1 cellular context compared by ENCODE assay signal in genomic region chr16:31713071-31713944, GRCh38.
A peak's percentile ranks its signal among the peaks of the same experiment; 100 is the strongest.
TF ChIP-seq lines count a peak whose summit lies in the region.

No MANE protein-coding gene starts in this region.

TF ChIP-seq in GM12878, 131 proteins besides CTCF, POLR2A, EP300 and RAD21 (continued from another document and continues in another):
- TF ChIP-seq MXI1 (IDR thresholded peaks at IDR 0.05; ENCODE audit: low read depth, low read length) (0 out of 2 replicates have a peak, but pooled peaks have one; percentile 36), RCOR1 (conservative IDR thresholded peaks at IDR 0.05; ENCODE audit: low read depth, low read length) (0 out of 2 replicates have a peak, but pooled peaks have one; percentile 67), LARP7 (IDR thresholded peaks at IDR 0.05) (peak; percentile 94), ZNF384 (IDR thresholded peaks at IDR 0.05; ENCODE audit: borderline replicate concordance, low read depth, low read length) (no peak), BRCA1 (IDR thresholded peaks at IDR 0.05; ENCODE audit: low read depth, low read length) (0 out of 2 replicates have a peak, but pooled peaks have one; percentile 8), NR2F1 (conservative IDR thresholded peaks at IDR 0.05) (peak; percentile 91), NFYA (IDR thresholded peaks at IDR 0.05; ENCODE audit: borderline replicate concordance, low read depth, low read length) (no peak), TAF1 (IDR thresholded peaks at IDR 0.05; ENCODE audit: borderline replicate concordance, low read depth, low read length) (peak; percentile 99), SRF (IDR thresholded peaks at IDR 0.05; ENCODE audit: low read depth in 2 of 2, low read length in 2 of 2) (0 out of 4 replicates have a peak, but pooled peaks of 1 of the 2 experiments have one; percentile 29), BMI1 (IDR thresholded peaks at IDR 0.05; ENCODE audit: borderline replicate concordance) (no peak), RELB (IDR thresholded peaks at IDR 0.05; ENCODE audit: low read depth) (peak; percentile 57; the same call in 1 of the 2 replicates), HDAC6 (IDR thresholded peaks at IDR 0.05; ENCODE audit: unreplicated experiment) (peak; percentile 44), ZBTB33 (IDR thresholded peaks at IDR 0.05) (no peak), ZNF622 (IDR thresholded peaks at IDR 0.05) (no peak), MEF2A (IDR thresholded peaks at IDR 0.05; ENCODE audit: insufficient read depth, low read depth, low read length) (no peak), TCF12 (IDR thresholded peaks at IDR 0.05; ENCODE audit: low read depth, low read length) (peak; percentile 46; the same call in 1 of the 2 replicates), ZSCAN29 (IDR thresholded peaks at IDR 0.05) (no peak), KAT2A (conservative IDR thresholded peaks at IDR 0.05; ENCODE audit: control insufficient read depth, low read depth, low read length) (no peak), BCL3 (IDR thresholded peaks at IDR 0.05; ENCODE audit: borderline replicate concordance, insufficient read depth, low read depth, low read length, poor library complexity, severe bottlenecking) (peak; percentile 59), ZNF24 (IDR thresholded peaks at IDR 0.05) (no peak), PKNOX1 (IDR thresholded peaks at IDR 0.05) (no peak), NFIC (IDR thresholded peaks at IDR 0.05; ENCODE audit: low read depth, low read length) (peak; percentile 37; the same call in 1 of the 2 replicates), HSF1 (IDR thresholded peaks at IDR 0.05; ENCODE audit: low read depth, low read length) (no peak), CHD2 (IDR thresholded peaks at IDR 0.05; ENCODE audit: borderline replicate concordance, low read depth, low read length) (no peak; the same call in 1 of the 2 replicates), WRNIP1 (IDR thresholded peaks at IDR 0.05; ENCODE audit: borderline replicate concordance, low read depth, low read length) (no peak), SMARCA5 (IDR thresholded peaks at IDR 0.05) (peak; percentile 68; the same call in 1 of the 2 replicates), DPF2 (IDR thresholded peaks at IDR 0.05) (peak; percentile 75; the same call in 1 of the 2 replicates), MLLT1 (IDR thresholded peaks at IDR 0.05) (peak; percentile 85; the same call in 1 of the 2 replicates), HDGF (IDR thresholded peaks at IDR 0.05) (no peak), BCLAF1 (IDR thresholded peaks at IDR 0.05) (no peak), ZBED1 (IDR thresholded peaks at IDR 0.05; ENCODE audit: borderline replicate concordance) (peak; percentile 68; the same call in 1 of the 2 replicates), SPI1 (IDR thresholded peaks at IDR 0.05; ENCODE audit: borderline replicate concordance, insufficient read depth, low read depth, low read length) (no peak), ATF7 (IDR thresholded peaks at IDR 0.05; ENCODE audit: low read depth) (no peak), RAD51 (IDR thresholded peaks at IDR 0.05) (no peak), ZZZ3 (IDR thresholded peaks at IDR 0.05; ENCODE audit: control insufficient read depth, insufficient read length, low read depth) (no peak), CBX5 (IDR thresholded peaks at IDR 0.05; ENCODE audit: low read depth) (peak; percentile 75; the same call in 1 of the 2 replicates), NR2C2 (IDR thresholded peaks at IDR 0.05; ENCODE audit: borderline replicate concordance, control insufficient read depth, insufficient read length, low read depth) (no peak), POU2F2 (IDR thresholded peaks at IDR 0.05; ENCODE audit: borderline replicate concordance, low read depth, low read length) (peak; percentile 73; the same call in 2 of the 3 replicates), MEF2B (IDR thresholded peaks at IDR 0.05; ENCODE audit: partially characterized antibody, poor library complexity, severe bottlenecking) (peak; percentile 35), YY1 (IDR thresholded peaks at IDR 0.05; ENCODE audit: low read depth, low read length) (peak; percentile 94), SIN3A (IDR thresholded peaks at IDR 0.05; ENCODE audit: low read depth, low read length) (peak; percentile 74), ZNF207 (IDR thresholded peaks at IDR 0.05; ENCODE audit: borderline replicate concordance) (peak; percentile 65; the same call in 1 of the 2 replicates), KDM1A (IDR thresholded peaks at IDR 0.05; ENCODE audit: borderline replicate concordance) (no peak), HCFC1 (IDR thresholded peaks at IDR 0.05; ENCODE audit: low read length) (no peak), SUZ12 (IDR thresholded peaks at IDR 0.05; ENCODE audit: unreplicated experiment) (no peak), IKZF2 (IDR thresholded peaks at IDR 0.05) (peak; percentile 50 to 63; a peak in 2 of 4 replicates), RUNX3 (IDR thresholded peaks at IDR 0.05; ENCODE audit: low read length) (no peak; the same call in 1 of the 2 replicates), KLF5 (IDR thresholded peaks at IDR 0.05; ENCODE audit: partially characterized antibody) (peak; percentile 53), STAT3 (IDR thresholded peaks at IDR 0.05; ENCODE audit: low read depth, low read length) (no peak), E2F8 (IDR thresholded peaks at IDR 0.05; ENCODE audit: low read depth, partially characterized antibody) (peak; percentile 32), EZH2 (IDR thresholded peaks at IDR 0.05; ENCODE audit: borderline replicate concordance, control insufficient read depth, low read depth, low read length) (no peak), CEBPB (IDR thresholded peaks at IDR 0.05; ENCODE audit: borderline replicate concordance in 1 of 2, low read depth in 2 of 2, low read length in 2 of 2) (no peak), MAX (IDR thresholded peaks at IDR 0.05; ENCODE audit: low read depth, low read length) (no peak), FOXK2 (IDR thresholded peaks at IDR 0.05) (no peak), NR2C1 (IDR thresholded peaks at IDR 0.05) (no peak)
